In genomic region chr15:66634540-66634939, GRCh38 we compare ENCODE assay signal across 23 cellular contexts.
DNase-seq lines count a peak whose midpoint lies in the region; ATAC-seq and TF ChIP-seq lines count a peak whose summit lies in the region.
"Had no signal": no experiment of that assay in that cellular context is flagged by ENCODE, and none has a peak within 500 bp of the region (broad histone marks: within the 10 kb centered on the region; RNA-seq: fewer than 3 reads in every experiment).

No MANE protein-coding gene starts in this region.

- ATAC-seq in natural killer cell treated with Interleukin-12 subunit alpha and Interleukin-12 subunit beta and Interleukin-15 and Interleukin-18, amount 100 ng/mL, for 72 hours = no peak
- ATAC-seq in natural killer cell = no peak
- no peak for ATAC-seq in lower lobe of right lung
- ATAC-seq in HG03565 (IDR thresholded peaks at IDR 0.05; ENCODE audit: unreplicated experiment) = no peak
- no peak for ATAC-seq in HG03354 (IDR thresholded peaks at IDR 0.05; ENCODE audit: poor library complexity, severe bottlenecking, unreplicated experiment)
- ATAC-seq: HCT116, Right ventricle myocardium inferior had no signal

- H3K27me3 ChIP-seq in lower lobe of right lung (ENCODE audit: low read depth) (no peaks in the 10 kb centered on the region), neuronal stem cell (ENCODE audit: control insufficient read depth in 3 of 3, insufficient read depth in 3 of 3, low read depth in 1 of 3, low read length in 3 of 3) (peaks cover 0 to 3% (median 0%) of the 10 kb centered on the region in 3 experiments)
- H3K27me3 ChIP-seq: MG63, Peyer's patch had no signal

- no peak overlapping the region for H4K8ac ChIP-seq in neuronal stem cell (ENCODE audit: low read depth, low read length)

- no peak overlapping the region for H3K23ac ChIP-seq in neuronal stem cell (ENCODE audit: low read depth, low read length, poor library complexity)

- H3K4me1 ChIP-seq in lower lobe of right lung (peaks cover 29% of the 10 kb centered on the region), neuronal stem cell (ENCODE audit: control insufficient read depth in 2 of 2, insufficient read depth in 1 of 2, low read depth in 1 of 2, low read length in 2 of 2) (peaks cover 18 to 41% of the 10 kb centered on the region in 2 donors)
- H3K4me1 ChIP-seq: Peyer's patch had no signal

- H3K4me3 ChIP-seq in lower lobe of right lung (no peak overlapping the region), neuronal stem cell (ENCODE audit: low read length in 2 of 2) (no peak overlapping the region)
- H3K4me3 ChIP-seq: BLaER1 treated with 17β-estradiol and CSF1 and Interleukin-3, amounts not matched to agents 10 nM and 100 nM; MG63; Peyer's patch; SK-N-MC had no signal

- H3K9ac ChIP-seq in neuronal stem cell (ENCODE audit: low read depth, low read length, poor library complexity) = no peak overlapping the region
- H3K9ac ChIP-seq: BLaER1 treated with 17β-estradiol and CSF1 and Interleukin-3, amounts not matched to agents 10 nM and 100 nM had no signal

- H3K27me3 Mint-ChIP-seq in natural killer cell treated with Interleukin-12 subunit alpha and Interleukin-12 subunit beta and Interleukin-15 and Interleukin-18, amount 100 ng/mL, for 72 hours = no peaks in the 10 kb centered on the region
- no peaks in the 10 kb centered on the region for H3K27me3 Mint-ChIP-seq in natural killer cell (ENCODE audit: low read depth in 2 of 2)

- H3K4me1 Mint-ChIP-seq in natural killer cell treated with Interleukin-12 subunit alpha and Interleukin-12 subunit beta and Interleukin-15 and Interleukin-18, amount 100 ng/mL, for 72 hours (ENCODE audit: low read depth in 2 of 2) = peaks cover 8 to 10% of the 10 kb centered on the region in 2 donors
- peaks cover 9% of the 10 kb centered on the region in 2 donors for H3K4me1 Mint-ChIP-seq in natural killer cell

- H3K27ac ChIP-seq in lower lobe of right lung (peak overlapping the region; percentile 62), neuronal stem cell (replicated peaks; ENCODE audit: low read length) (no peak overlapping the region)
- H3K27ac ChIP-seq: BLaER1 treated with 17β-estradiol and CSF1 and Interleukin-3, amounts not matched to agents 10 nM and 100 nM; Peyer's patch; SK-N-MC had no signal

- H3K27ac Mint-ChIP-seq in natural killer cell treated with Interleukin-12 subunit alpha and Interleukin-12 subunit beta and Interleukin-15 and Interleukin-18, amount 100 ng/mL, for 72 hours = no peak overlapping the region
- H3K27ac Mint-ChIP-seq in natural killer cell = no peak overlapping the region
- H3K27ac Mint-ChIP-seq: CD4-positive, alpha-beta memory T cell had no signal

- H3K36me3 ChIP-seq in lower lobe of right lung (no peaks in the 10 kb centered on the region), neuronal stem cell (replicated peaks in 1 of 2; ENCODE audit: control insufficient read depth in 2 of 2, insufficient read depth in 2 of 2, low read length in 2 of 2) (no peaks in the 10 kb centered on the region)
- H3K36me3 ChIP-seq: BLaER1 treated with 17β-estradiol and CSF1 and Interleukin-3, amounts not matched to agents 10 nM and 100 nM; MG63; Peyer's patch had no signal

- H3K4me3 Mint-ChIP-seq in natural killer cell treated with Interleukin-12 subunit alpha and Interleukin-12 subunit beta and Interleukin-15 and Interleukin-18, amount 100 ng/mL, for 72 hours = no peak overlapping the region
- no peak overlapping the region for H3K4me3 Mint-ChIP-seq in natural killer cell
- H3K4me3 Mint-ChIP-seq: CD4-positive, alpha-beta memory T cell had no signal

- peak overlapping the region; percentile 15 for H3K18ac ChIP-seq in neuronal stem cell (ENCODE audit: low read length)

- H2BK12ac ChIP-seq in neuronal stem cell (ENCODE audit: low read length) = no peak overlapping the region

- H2BK120ac ChIP-seq in neuronal stem cell (ENCODE audit: low read depth, low read length) = no peak overlapping the region

- no peak overlapping the region for H3K14ac ChIP-seq in neuronal stem cell (ENCODE audit: low read length)

- H2AK5ac ChIP-seq in neuronal stem cell (ENCODE audit: low read depth, low read length) = peak overlapping the region; percentile 41

- no peak overlapping the region for H3K4me2 ChIP-seq in neuronal stem cell (ENCODE audit: insufficient read depth, low read length, poor library complexity, severe bottlenecking)
- H3K4me2 ChIP-seq: BLaER1 treated with 17β-estradiol and CSF1 and Interleukin-3, amounts not matched to agents 10 nM and 100 nM had no signal

- H2AFZ ChIP-seq in neuronal stem cell (ENCODE audit: low read length) = no peak overlapping the region

- WGBS in neuronal stem cell (ENCODE audit: extremely low coverage in 2 of 2, insufficient read length in 2 of 2, insufficient replicate concordance in 1 of 2), 2 donors = no CpG with 5 or more reads among the region's 5 CpGs

- H2BK15ac ChIP-seq in neuronal stem cell (ENCODE audit: low read length) = no peak overlapping the region

- intact Hi-C loops in natural killer cell (cut with micrococcal nuclease) = no loop called here
- intact Hi-C loops in lower lobe of right lung (cut with DNase I) = no loop called here

- H3K79me1 ChIP-seq in neuronal stem cell (ENCODE audit: low read depth, low read length) = no peaks in the 10 kb centered on the region

- no peak overlapping the region for H3K4ac ChIP-seq in neuronal stem cell (ENCODE audit: low read length)

- DNase-seq in natural killer cell treated with Interleukin-12 subunit alpha and Interleukin-12 subunit beta and Interleukin-15 and Interleukin-18, amount 100 ng/mL, for 72 hours (ENCODE audit: low spot score) = peak; percentile 12
- DNase-seq in natural killer cell (no peak), lower lobe of right lung (no peak), neuronal stem cell (ENCODE audit: low spot score) (no peak), GM19240 (ENCODE audit: insufficient read length, low spot score) (no peak)
- DNase-seq: 8988T; Caco-2; CD4-positive, alpha-beta memory T cell; DMS 273 treated with DMSO at 0.1 percent for 48 hours; DMS79 treated with DMSO at 0.1 percent for 48 hours; MG63; NCI-H1417; NCI-H1694 treated with DMSO at 0.1 percent for 48 hours; NCI-H2081 treated with DMSO at 0.1 percent for 48 hours; NCI-H446; NCI-H526 had no signal

- H2BK5ac ChIP-seq in neuronal stem cell (ENCODE audit: low read length) = no peak overlapping the region

- H3K9me3 Mint-ChIP-seq in natural killer cell treated with Interleukin-12 subunit alpha and Interleukin-12 subunit beta and Interleukin-15 and Interleukin-18, amount 100 ng/mL, for 72 hours = no peaks in the 10 kb centered on the region
- H3K9me3 Mint-ChIP-seq in natural killer cell = no peaks in the 10 kb centered on the region

- no peak overlapping the region for H4K91ac ChIP-seq in neuronal stem cell (ENCODE audit: low read depth, low read length, poor library complexity)

- no peaks in the 10 kb centered on the region for H3K9me3 ChIP-seq in lower lobe of right lung
- H3K9me3 ChIP-seq in neuronal stem cell (replicated peaks in 1 of 2; ENCODE audit: control insufficient read depth in 2 of 2, insufficient read depth in 1 of 2, low read depth in 1 of 2, low read length in 2 of 2) = no peaks in the 10 kb centered on the region
- H3K9me3 ChIP-seq: BLaER1 treated with 17β-estradiol and CSF1 and Interleukin-3, amounts not matched to agents 10 nM and 100 nM; Caco-2; MG63; Peyer's patch had no signal

- H3K36me3 Mint-ChIP-seq in natural killer cell treated with Interleukin-12 subunit alpha and Interleukin-12 subunit beta and Interleukin-15 and Interleukin-18, amount 100 ng/mL, for 72 hours = no peaks in the 10 kb centered on the region
- H3K36me3 Mint-ChIP-seq in natural killer cell = no peaks in the 10 kb centered on the region
- H3K36me3 Mint-ChIP-seq: CD4-positive, alpha-beta memory T cell had no signal

- TF ChIP-seq CTCF in natural killer cell (IDR thresholded peaks at IDR 0.05) (no peak), lower lobe of right lung (IDR thresholded peaks at IDR 0.05) (no peak)
